In the genomic region with DNA sequence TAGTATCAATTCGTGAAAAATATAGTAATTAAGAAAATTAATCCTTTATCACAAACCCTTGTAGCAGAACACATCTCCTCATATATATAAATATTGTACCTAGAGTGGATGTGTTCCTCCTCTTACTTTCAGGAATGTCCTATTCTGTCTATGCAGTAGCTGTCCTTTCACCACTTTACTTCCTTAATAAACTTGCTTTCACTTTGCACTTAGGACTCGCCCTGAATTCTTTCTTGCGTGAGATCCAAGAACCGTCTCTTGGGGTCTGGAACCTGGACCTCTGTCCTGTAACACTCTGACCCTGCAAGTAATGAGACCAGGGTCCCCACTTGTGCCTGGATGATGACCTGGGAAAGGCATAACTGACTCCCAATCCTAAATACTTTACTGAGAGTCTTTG, we compare ENCODE assay signal across 8 cellular contexts.
DNase-seq lines count a peak whose midpoint lies in the region; ATAC-seq, FAIRE-seq and TF ChIP-seq lines count a peak whose summit lies in the region.

No MANE protein-coding gene starts in this region.

- H3K4me3 ChIP-seq in HEK293 (ENCODE audit: low read depth, low read length) (no peak overlapping the region), adipocyte (ENCODE audit: low read length) (peak overlapping the region; percentile 70), keratinocyte (ENCODE audit: control insufficient read depth in 2 of 3, extremely low read depth in 1 of 3, insufficient read depth in 2 of 3, low read depth in 1 of 3, low read length in 3 of 3) (peak overlapping the region in 2 of 3 experiments; percentile 40 to 41), sigmoid colon (peak overlapping the region; percentile 6 to 36 (median 31))

- TF ChIP-seq POLR2A in sigmoid colon (IDR thresholded peaks at IDR 0.05) = no peak

- H3K9me1 ChIP-seq in keratinocyte (ENCODE audit: control insufficient read depth, extremely low read depth, insufficient read depth, low read length) = no peaks in the 10 kb centered on the region

- dilution Hi-C loops in keratinocyte (cut with MboI; ENCODE audit: extremely low pct_ligation_motif_present, low sequenced_read_pairs) = no loop called here

- H3K4me1 ChIP-seq in HEK293 (ENCODE audit: control insufficient read depth, insufficient read depth, low read length) = peaks cover 5% of the 10 kb centered on the region; the same call in 1 of the 2 replicates
- H3K4me1 ChIP-seq in adipocyte (ENCODE audit: control insufficient read depth, insufficient read depth, low read length) = peaks cover 24% of the 10 kb centered on the region
- no peaks in the 10 kb centered on the region for H3K4me1 ChIP-seq in keratinocyte (ENCODE audit: control insufficient read depth, extremely low read depth, insufficient read depth, low read length)
- peaks cover 0 to 42% (median 21%) of the 10 kb centered on the region in 4 donors for H3K4me1 ChIP-seq in sigmoid colon

- no peak for FAIRE-seq in keratinocyte (lab: Jason Lieb, UNC)

- intact Hi-C loops in sigmoid colon (cut with DNase I) = no loop called here

- POLR2A ChIA-PET in HEK293 (lab: Yijun Ruan, JAX) = no interaction called here

- TF ChIP-seq EP300 in sigmoid colon (IDR thresholded peaks at IDR 0.05) = no peak

- DNase-seq in adipocyte (ENCODE audit: low read depth) (no peak), keratinocyte (ENCODE audit: low read depth, low spot score) (no peak), sigmoid colon (no peak), HUDEP-2 (lab: John Stamatoyannopoulos, UW; ENCODE audit: unreplicated experiment in 76 of 76) (no peak), NAMALWA (ENCODE audit: low spot score) (no peak)
- no peak for DNase-seq in activated CD4-positive, alpha-beta T cell treated with anti-CD3 and anti-CD28 coated beads, Interleukin-2, amount 50 U/mL, for 4 hours

- H4K20me1 ChIP-seq in keratinocyte (ENCODE audit: control insufficient read depth, extremely low read depth, insufficient read depth, low read length) = no peaks in the 10 kb centered on the region

- CTCF ChIA-PET in HEK293 (lab: Yijun Ruan, JAX) = interaction anchor here (2.3 kb wide), 1 partner anchor 50 kb away, joined by 6 read pairs; no protein-coding TSS in a partner anchor

- H3K79me2 ChIP-seq in keratinocyte (ENCODE audit: control insufficient read depth, insufficient read depth, low read length) = no peaks in the 10 kb centered on the region

- H3K9me3 ChIP-seq in HEK293 (ENCODE audit: control insufficient read depth, insufficient read depth, low read depth, low read length) (no peaks in the 10 kb centered on the region), adipocyte (ENCODE audit: control insufficient read depth, low read length) (no peaks in the 10 kb centered on the region), keratinocyte (ENCODE audit: control insufficient read depth, low read depth, low read length) (no peaks in the 10 kb centered on the region), sigmoid colon (no peaks in the 10 kb centered on the region)

- peak overlapping the region; percentile 59 for H3K9ac ChIP-seq in adipocyte (ENCODE audit: low read length)
- H3K9ac ChIP-seq in keratinocyte (ENCODE audit: control insufficient read depth, extremely low read depth, insufficient read depth, low read length) = no peak overlapping the region

- peak overlapping the region; percentile 67 for H2AFZ ChIP-seq in keratinocyte (ENCODE audit: control insufficient read depth, low read length)

- H3K36me3 ChIP-seq in HEK293 (ENCODE audit: control insufficient read depth in 2 of 2, insufficient read depth in 1 of 2, low read length in 2 of 2) = no peaks in the 10 kb centered on the region
- no peaks in the 10 kb centered on the region for H3K36me3 ChIP-seq in adipocyte (ENCODE audit: control insufficient read depth, insufficient read depth, low read length, severe bottlenecking)
- no peaks in the 10 kb centered on the region for H3K36me3 ChIP-seq in keratinocyte (ENCODE audit: control insufficient read depth in 2 of 2, extremely low read depth in 1 of 2, insufficient read depth in 2 of 2, low read length in 2 of 2)
- H3K36me3 ChIP-seq in sigmoid colon = no peaks in the 10 kb centered on the region

- peak overlapping the region; percentile 83 for H3K4me2 ChIP-seq in keratinocyte (ENCODE audit: control insufficient read depth, extremely low read depth, insufficient read depth, low read depth, low read length)

- TF ChIP-seq CTCF in HEK293 (tag by site-specific recombination; IDR thresholded peaks at IDR 0.05) = no peak
- no peak for TF ChIP-seq CTCF in keratinocyte (optimal IDR thresholded peaks at IDR 0.05 in 1 of 3, IDR thresholded peaks at IDR 0.05 in 1 of 3, conservative IDR thresholded peaks at IDR 0.05 in 1 of 3; ENCODE audit: extremely low read depth in 1 of 3, insufficient read depth in 2 of 3, low read length in 3 of 3)
- TF ChIP-seq CTCF in sigmoid colon (IDR thresholded peaks at IDR 0.05) = no peak

- H3K27ac ChIP-seq in HEK293 (ENCODE audit: extremely low read depth, low read depth, low read length) (no peak overlapping the region), keratinocyte (ENCODE audit: control insufficient read depth, insufficient read depth, low read length) (no peak overlapping the region), sigmoid colon (peak overlapping the region; percentile 43 to 67 (median 56))

- no peak for ATAC-seq in GM18907 (IDR thresholded peaks at IDR 0.05; ENCODE audit: unreplicated experiment)

- H3K27me3 ChIP-seq in adipocyte (replicated peaks; ENCODE audit: control insufficient read depth, insufficient read depth, low read length) (no peaks in the 10 kb centered on the region), keratinocyte (ENCODE audit: control insufficient read depth, extremely low read depth, insufficient read depth, low read length) (no peaks in the 10 kb centered on the region), sigmoid colon (no peaks in the 10 kb centered on the region)

- WGBS in sigmoid colon, 2 donors = 12 to 29% methylated on average over 4 of the region's 4 CpGs

TF ChIP-seq in HEK293, 187 proteins besides CTCF, POLR2A, EP300 and RAD21:
- 0 out of 2 replicates have a peak, but pooled peaks have one; percentile 7 for TF ChIP-seq PRDM1 (tag by site-specific recombination; IDR thresholded peaks at IDR 0.05)
- TF ChIP-seq ZNF645 (tag by site-specific recombination; IDR thresholded peaks at IDR 0.05) = no peak

Comparison
In these comparisons a context has a peak if more than half of its experiments do, and no peak if none do; other contexts are left out.
1. H3K27ac ChIP-seq: peak in sigmoid colon (4 of 4); none in HEK293 (single experiment) and keratinocyte (single experiment).